ENCODE assay signal across 28 cellular contexts in the genomic region with DNA sequence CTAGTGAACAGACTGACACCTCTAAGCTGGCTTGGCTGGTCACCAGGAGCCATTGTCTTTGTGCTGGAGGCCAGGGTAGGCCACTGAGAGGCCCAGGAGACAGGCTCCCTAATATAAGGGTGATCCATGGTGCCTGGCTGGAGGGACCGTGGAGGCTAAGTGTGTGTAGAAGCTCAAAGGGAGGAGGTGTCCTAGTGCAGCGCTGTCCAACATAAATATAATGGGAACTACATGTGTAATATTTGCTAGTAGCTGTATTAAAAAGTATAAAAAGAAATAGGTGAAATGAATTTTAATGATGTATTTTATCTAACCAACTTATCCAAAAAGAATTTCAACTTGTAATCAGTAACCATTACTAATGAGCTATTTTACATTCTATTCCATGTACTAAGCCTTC. TPM values are rescaled to one million over a fixed set of nuclear protein-coding genes. Genes with fewer than 3 reads are reported as not detected.
DNase-seq lines count a peak whose midpoint lies in the region; ATAC-seq and TF ChIP-seq lines count a peak whose summit lies in the region.
"Had no signal": no experiment of that assay in that cellular context is flagged by ENCODE, and none has a peak within 500 bp of the region (broad histone marks: within the 10 kb centered on the region; RNA-seq: fewer than 3 reads in every experiment).

No MANE protein-coding gene starts in this region.

- peaks cover 10 to 32% of the 10 kb centered on the region in 2 donors for H3K4me1 ChIP-seq in uterus

- TF ChIP-seq CTCF in natural killer cell (IDR thresholded peaks at IDR 0.05), result no peak
- TF ChIP-seq CTCF in mesothelial cell of epicardium (IDR thresholded peaks at IDR 0.05; ENCODE audit: unreplicated experiment), result no peak
- TF ChIP-seq CTCF in uterus (IDR thresholded peaks at IDR 0.05), result no peak

- peaks cover 39 to 56% of the 10 kb centered on the region in 2 donors for H3K4me1 Mint-ChIP-seq in natural killer cell
- peaks cover 16 to 33% of the 10 kb centered on the region in 2 donors for H3K4me1 Mint-ChIP-seq in natural killer cell treated with Interleukin-12 subunit alpha and Interleukin-12 subunit beta and Interleukin-15 and Interleukin-18, amount 100 ng/mL, for 72 hours (ENCODE audit: low read depth in 2 of 2)
- peaks cover 30% of the 10 kb centered on the region for H3K4me1 Mint-ChIP-seq in mesothelial cell of epicardium

- H3K27ac Mint-ChIP-seq in natural killer cell (peak overlapping the region; percentile 42 to 97), mesothelial cell of epicardium (peak overlapping the region; percentile 89)
- H3K27ac Mint-ChIP-seq in natural killer cell treated with Interleukin-12 subunit alpha and Interleukin-12 subunit beta and Interleukin-15 and Interleukin-18, amount 100 ng/mL, for 72 hours, result peak overlapping the region in 1 of 2 donors; percentile 82
- H3K27ac Mint-ChIP-seq: activated CD4-positive, alpha-beta memory T cell treated with anti-CD3 and anti-CD28 coated beads, Interleukin-2, amount 10 ng/mL, durations not matched to agents 7 days and 5 days; stimulated activated memory B cell treated with anti-CD40 and anti-IgM and Interleukin-4, amounts not matched to agents 10 μg/mL and 1 μg/mL and 100 μg/mL, for 72 hours had no signal

- ATAC-seq in natural killer cell, result no peak
- ATAC-seq in natural killer cell treated with Interleukin-12 subunit alpha and Interleukin-12 subunit beta and Interleukin-15 and Interleukin-18, amount 100 ng/mL, for 72 hours, result no peak
- ATAC-seq: activated naive CD8-positive, alpha-beta T cell treated with anti-CD3 and anti-CD28 coated beads, Interleukin-2, amount 50 U/mL, for 24 hours; stimulated activated memory B cell treated with anti-CD40 and anti-IgM and Interleukin-4, amounts not matched to agents 10 μg/mL and 1 μg/mL and 100 μg/mL, for 72 hours; T-cell had no signal

- no peaks in the 10 kb centered on the region for H3K36me3 ChIP-seq in uterus
- H3K36me3 ChIP-seq: BLaER1 treated with 17β-estradiol and CSF1 and Interleukin-3, amounts not matched to agents 10 nM and 100 nM; SJCRH30; thoracic aorta had no signal

- no peak overlapping the region for H3K4me3 Mint-ChIP-seq in natural killer cell
- H3K4me3 Mint-ChIP-seq in natural killer cell treated with Interleukin-12 subunit alpha and Interleukin-12 subunit beta and Interleukin-15 and Interleukin-18, amount 100 ng/mL, for 72 hours, result no peak overlapping the region
- no peak overlapping the region for H3K4me3 Mint-ChIP-seq in mesothelial cell of epicardium
- H3K4me3 Mint-ChIP-seq: activated CD4-positive, alpha-beta memory T cell treated with anti-CD3 and anti-CD28 coated beads, Interleukin-2, amount 10 ng/mL, durations not matched to agents 7 days and 5 days; activated naive CD8-positive, alpha-beta T cell treated with anti-CD3 and anti-CD28 coated beads, Interleukin-2, amount 50 U/mL, for 24 hours; stimulated activated memory B cell treated with anti-CD40 and anti-IgM and Interleukin-4, amounts not matched to agents 10 μg/mL and 1 μg/mL and 100 μg/mL, for 72 hours; T-cell had no signal

- H3K4me3 ChIP-seq in uterus, result no peak overlapping the region
- H3K4me3 ChIP-seq: BLaER1 treated with 17β-estradiol and CSF1 and Interleukin-3, amounts not matched to agents 10 nM and 100 nM; hepatocyte; lung; SJCRH30; thoracic aorta had no signal

- no peaks in the 10 kb centered on the region for H3K27me3 Mint-ChIP-seq in natural killer cell (ENCODE audit: low read depth in 2 of 2)
- no peaks in the 10 kb centered on the region for H3K27me3 Mint-ChIP-seq in natural killer cell treated with Interleukin-12 subunit alpha and Interleukin-12 subunit beta and Interleukin-15 and Interleukin-18, amount 100 ng/mL, for 72 hours
- H3K27me3 Mint-ChIP-seq in mesothelial cell of epicardium (ENCODE audit: low read depth), result no peaks in the 10 kb centered on the region
- H3K27me3 Mint-ChIP-seq: activated CD4-positive, alpha-beta memory T cell treated with anti-CD3 and anti-CD28 coated beads, Interleukin-2, amount 10 ng/mL, durations not matched to agents 7 days and 5 days; activated naive CD8-positive, alpha-beta T cell treated with anti-CD3 and anti-CD28 coated beads, Interleukin-2, amount 50 U/mL, for 24 hours; stimulated activated memory B cell treated with anti-CD40 and anti-IgM and Interleukin-4, amounts not matched to agents 10 μg/mL and 1 μg/mL and 100 μg/mL, for 72 hours had no signal

- H3K27ac ChIP-seq in uterus, result peak overlapping the region; percentile 38 to 49
- H3K27ac ChIP-seq: BLaER1 treated with 17β-estradiol and CSF1 and Interleukin-3, amounts not matched to agents 10 nM and 100 nM; hepatocyte; SJCRH30; thoracic aorta had no signal

- no peak for DNase-seq in natural killer cell
- DNase-seq in natural killer cell treated with Interleukin-12 subunit alpha and Interleukin-12 subunit beta and Interleukin-15 and Interleukin-18, amount 100 ng/mL, for 72 hours (ENCODE audit: low spot score), result no peak
- peak; percentile 27 for DNase-seq in cerebellar cortex (ENCODE audit: low spot score)
- DNase-seq in mesothelial cell of epicardium (ENCODE audit: low spot score in 2 of 2, unreplicated experiment in 2 of 2), result no peak
- no peak for DNase-seq in uterus
- no peak for DNase-seq in H4 (ENCODE audit: low spot score)
- no peak for DNase-seq in activated CD4-positive, alpha-beta T cell treated with anti-CD3 and anti-CD28 coated beads for 48 hours
- DNase-seq in middle frontal gyrus (ENCODE audit: extremely low spot score, low spot score), result no peak
- DNase-seq: ACHN; activated CD4-positive, alpha-beta memory T cell treated with anti-CD3 and anti-CD28 coated beads, Interleukin-2, amount 10 ng/mL, durations not matched to agents 7 days and 5 days; activated naive CD8-positive, alpha-beta T cell treated with anti-CD3 and anti-CD28 coated beads, Interleukin-2, amount 50 U/mL, for 24 hours; Calu3; DND-41; erythroblast; foreskin fibroblast; NCI-H2171; NCI-H526; occipital lobe; SJCRH30; stimulated activated CD4-positive, alpha-beta T cell treated with anti-CD3 and anti-CD28 coated beads, Interleukin-2, amount 100 ng/mL, for 48 hours; T-cell had no signal

- no peaks in the 10 kb centered on the region for H3K27me3 ChIP-seq in uterus
- H3K27me3 ChIP-seq: BLaER1 treated with 17β-estradiol and CSF1 and Interleukin-3, amounts not matched to agents 10 nM and 100 nM; hepatocyte; SJCRH30 had no signal

- H3K9me3 ChIP-seq in uterus, result no peaks in the 10 kb centered on the region
- H3K9me3 ChIP-seq: BLaER1 treated with 17β-estradiol and CSF1 and Interleukin-3, amounts not matched to agents 10 nM and 100 nM; SJCRH30; thoracic aorta had no signal

- no peak for TF ChIP-seq POLR2A in uterus (IDR thresholded peaks at IDR 0.05)

- no peaks in the 10 kb centered on the region for H3K36me3 Mint-ChIP-seq in natural killer cell
- H3K36me3 Mint-ChIP-seq in natural killer cell treated with Interleukin-12 subunit alpha and Interleukin-12 subunit beta and Interleukin-15 and Interleukin-18, amount 100 ng/mL, for 72 hours, result no peaks in the 10 kb centered on the region
- H3K36me3 Mint-ChIP-seq in mesothelial cell of epicardium, result no peaks in the 10 kb centered on the region
- H3K36me3 Mint-ChIP-seq: stimulated activated memory B cell treated with anti-CD40 and anti-IgM and Interleukin-4, amounts not matched to agents 10 μg/mL and 1 μg/mL and 100 μg/mL, for 72 hours; T-cell had no signal

- intact Hi-C loops in natural killer cell (cut with micrococcal nuclease), result no loop called here
- intact Hi-C loops in uterus (cut with DNase I; ENCODE audit: low total_unique reads), result no loop called here

- H3K9me3 Mint-ChIP-seq in natural killer cell (no peaks in the 10 kb centered on the region), mesothelial cell of epicardium (no peaks in the 10 kb centered on the region)
- no peaks in the 10 kb centered on the region for H3K9me3 Mint-ChIP-seq in natural killer cell treated with Interleukin-12 subunit alpha and Interleukin-12 subunit beta and Interleukin-15 and Interleukin-18, amount 100 ng/mL, for 72 hours
- H3K9me3 Mint-ChIP-seq: activated CD4-positive, alpha-beta memory T cell treated with anti-CD3 and anti-CD28 coated beads, Interleukin-2, amount 10 ng/mL, durations not matched to agents 7 days and 5 days; activated naive CD8-positive, alpha-beta T cell treated with anti-CD3 and anti-CD28 coated beads, Interleukin-2, amount 50 U/mL, for 24 hours; stimulated activated memory B cell treated with anti-CD40 and anti-IgM and Interleukin-4, amounts not matched to agents 10 μg/mL and 1 μg/mL and 100 μg/mL, for 72 hours; T-cell had no signal

RNA-seq across cellular contexts. Expression of gene SOX13, which starts 35.0 kb away (rescaled TPM):
- total RNA-seq in natural killer cell (10 to 100 TPM; 27.3 to 44.7 (median 41.4) TPM), mesothelial cell of epicardium (58.0 to 61.7 TPM (median 61.7 TPM) in 3 replicates), uterus (100 to 1,000 TPM in 1 of 4 donors, 10 to 100 TPM in 3; 15.7 to 139 (median 37.9) TPM)
- 1 to 10 TPM; 5.9 to 8.3 TPM for total RNA-seq in natural killer cell treated with Interleukin-12 subunit alpha and Interleukin-12 subunit beta and Interleukin-15 and Interleukin-18, amount 100 ng/mL, for 72 hours
- 1.4 TPM in 2 replicates for total RNA-seq in H4 (2014; rRNA removed; shearing (Covaris generic))

RNA-seq across cellular contexts. Expression of gene ETNK2, which starts 44.0 kb away (rescaled TPM):
- 1 to 10 TPM; 5.1 to 5.8 (median 5.5) TPM for total RNA-seq in natural killer cell
- total RNA-seq in natural killer cell treated with Interleukin-12 subunit alpha and Interleukin-12 subunit beta and Interleukin-15 and Interleukin-18, amount 100 ng/mL, for 72 hours, result under 1 TPM; 0.50 to 0.67 TPM
- total RNA-seq in mesothelial cell of epicardium, result 18.5 to 19.2 TPM (median 18.9 TPM) in 3 replicates
- total RNA-seq in uterus, result 10 to 100 TPM in 3 of 4 donors, 1 to 10 TPM in 1; 2.3 to 23.9 (median 13.9) TPM
- 18.3 and 19.1 TPM in 2 replicates for total RNA-seq in H4 (2014; rRNA removed; shearing (Covaris generic))

RNA-seq across cellular contexts. Expression of gene REN, which starts 58.2 kb away (rescaled TPM):
- total RNA-seq in natural killer cell (not detected), mesothelial cell of epicardium (0.29 to 0.41 TPM in 2 of 3 replicates, not detected in the other), uterus (1 to 10 TPM in 2 of 4 donors, not detected in 2; 6.8 to 9.4 TPM)
- total RNA-seq in natural killer cell treated with Interleukin-12 subunit alpha and Interleukin-12 subunit beta and Interleukin-15 and Interleukin-18, amount 100 ng/mL, for 72 hours, result not detected
- not detected in 2 replicates for total RNA-seq in H4 (2014; rRNA removed; shearing (Covaris generic))
- total RNA-seq: activated CD4-positive, alpha-beta memory T cell treated with anti-CD3 and anti-CD28 coated beads, Interleukin-2, amount 10 ng/mL, durations not matched to agents 7 days and 5 days; Calu3; chondrocyte; HepG2; occipital lobe; SJCRH30; T-cell; thoracic aorta had no signal
